ENCODE assay signal across 12 cellular contexts in genomic region chr2:164657129-164657528, GRCh38. TPM values are rescaled to one million over a fixed set of nuclear protein-coding genes. Genes with fewer than 3 reads are reported as not detected.
DNase-seq lines count a peak whose midpoint lies in the region; ATAC-seq and TF ChIP-seq lines count a peak whose summit lies in the region.
"Had no signal": no experiment of that assay in that cellular context is flagged by ENCODE, and none has a peak within 500 bp of the region (broad histone marks: within the 10 kb centered on the region; RNA-seq: fewer than 3 reads in every experiment).

No MANE protein-coding gene starts in this region.

- no peaks in the 10 kb centered on the region for H3K27me3 Mint-ChIP-seq in activated CD8-positive, alpha-beta T cell treated with anti-CD3 and anti-CD28 coated beads, Interleukin-2, amount 10 ng/mL, durations not matched to agents 7 days and 5 days (ENCODE audit: low read depth)
- no peaks in the 10 kb centered on the region for H3K27me3 Mint-ChIP-seq in activated T-cell treated with anti-CD3 and anti-CD28 coated beads, Interleukin-2, amount 50 U/mL, for 72 hours (ENCODE audit: low read depth)
- H3K27me3 Mint-ChIP-seq: activated B cell treated with CpG ODN at 0.5 μM for 24 hours had no signal

- H3K4me3 Mint-ChIP-seq in activated CD8-positive, alpha-beta T cell treated with anti-CD3 and anti-CD28 coated beads, Interleukin-2, amount 10 ng/mL, durations not matched to agents 7 days and 5 days = no peak overlapping the region
- H3K4me3 Mint-ChIP-seq in activated T-cell treated with anti-CD3 and anti-CD28 coated beads, Interleukin-2, amount 50 U/mL, for 72 hours = no peak overlapping the region
- H3K4me3 Mint-ChIP-seq: activated B cell treated with CpG ODN at 0.5 μM for 24 hours had no signal

- no peak overlapping the region for H3K27ac Mint-ChIP-seq in activated CD8-positive, alpha-beta T cell treated with anti-CD3 and anti-CD28 coated beads, Interleukin-2, amount 10 ng/mL, durations not matched to agents 7 days and 5 days
- no peak overlapping the region for H3K27ac Mint-ChIP-seq in activated T-cell treated with anti-CD3 and anti-CD28 coated beads, Interleukin-2, amount 50 U/mL, for 72 hours
- H3K27ac Mint-ChIP-seq: activated B cell treated with CpG ODN at 0.5 μM for 24 hours had no signal

- DNase-seq in GM03348 (ENCODE audit: low spot score) = peak; percentile 74
- DNase-seq in RWPE1 (ENCODE audit: low spot score) = peak; percentile 34
- DNase-seq in fibroblast of gingiva (ENCODE audit: low read depth) = peak; percentile 14
- peak; percentile 27 for DNase-seq in retinal pigment epithelial cell (ENCODE audit: low read depth)
- DNase-seq in activated CD8-positive, alpha-beta T cell treated with anti-CD3 and anti-CD28 coated beads, Interleukin-2, amount 10 ng/mL, durations not matched to agents 7 days and 5 days = no peak
- DNase-seq in NCI-H2029 (lab: John Stamatoyannopoulos, UW) = no peak
- no peak for DNase-seq in activated T-cell treated with anti-CD3 and anti-CD28 coated beads, Interleukin-2, amount 50 U/mL, for 72 hours
- DNase-seq in NCI-H748 treated with DMSO at 0.1 percent for 48 hours (lab: John Stamatoyannopoulos, UW) = no peak
- DNase-seq: activated B cell treated with CpG ODN at 0.5 μM for 24 hours; activated CD8-positive, alpha-beta memory T cell treated with anti-CD3 and anti-CD28 coated beads, Interleukin-2, amount 50 U/mL, for 48 hours; heart right ventricle; NCI-H2029 treated with DMSO at 0.1 percent for 48 hours had no signal

- POLR2A ChIA-PET in RWPE1 (lab: Yijun Ruan, JAX; ENCODE audit: low non-redundant PET) = no interaction called here
- POLR2A ChIA-PET in activated CD8-positive, alpha-beta T cell treated with anti-CD3 and anti-CD28 coated beads, Interleukin-2, amount 10 ng/mL, durations not matched to agents 7 days and 5 days (lab: Charles Lee) = no interaction called here

- no peaks in the 10 kb centered on the region for H3K9me3 Mint-ChIP-seq in activated CD8-positive, alpha-beta T cell treated with anti-CD3 and anti-CD28 coated beads, Interleukin-2, amount 10 ng/mL, durations not matched to agents 7 days and 5 days (ENCODE audit: insufficient read depth)
- peaks cover 4 to 7% of the 10 kb centered on the region in 2 donors for H3K9me3 Mint-ChIP-seq in activated T-cell treated with anti-CD3 and anti-CD28 coated beads, Interleukin-2, amount 50 U/mL, for 72 hours

- ATAC-seq in activated CD8-positive, alpha-beta T cell treated with anti-CD3 and anti-CD28 coated beads, Interleukin-2, amount 10 ng/mL, durations not matched to agents 7 days and 5 days = no peak
- ATAC-seq in activated T-cell treated with anti-CD3 and anti-CD28 coated beads, Interleukin-2, amount 50 U/mL, for 72 hours (replicated peaks in 1 of 2) = no peak
- ATAC-seq: heart right ventricle had no signal

- no peak overlapping the region for H3K27ac ChIP-seq in RWPE1
- H3K27ac ChIP-seq: heart right ventricle had no signal

- CTCF ChIA-PET in RWPE1 (lab: Yijun Ruan, JAX) = interaction anchor here (0.6 kb wide), 1 partner anchor 106 kb away, joined by 3 read pairs; no protein-coding TSS in a partner anchor
- CTCF ChIA-PET in activated CD8-positive, alpha-beta T cell treated with anti-CD3 and anti-CD28 coated beads, Interleukin-2, amount 10 ng/mL, durations not matched to agents 7 days and 5 days (lab: Charles Lee) = no interaction called here

- TF ChIP-seq CTCF in RWPE1 (conservative IDR thresholded peaks at IDR 0.05; ENCODE audit: low read depth) = no peak
- TF ChIP-seq CTCF in retinal pigment epithelial cell (conservative IDR thresholded peaks at IDR 0.05; ENCODE audit: low read depth, low read length) = no peak

- H3K4me3 ChIP-seq in retinal pigment epithelial cell (ENCODE audit: low read length) = no peak overlapping the region
- H3K4me3 ChIP-seq: heart right ventricle had no signal

- H3K4me1 Mint-ChIP-seq in activated CD8-positive, alpha-beta T cell treated with anti-CD3 and anti-CD28 coated beads, Interleukin-2, amount 10 ng/mL, durations not matched to agents 7 days and 5 days (ENCODE audit: low read depth) = no peaks in the 10 kb centered on the region
- H3K4me1 Mint-ChIP-seq in activated T-cell treated with anti-CD3 and anti-CD28 coated beads, Interleukin-2, amount 50 U/mL, for 72 hours (ENCODE audit: low read depth) = no peaks in the 10 kb centered on the region
- H3K4me1 Mint-ChIP-seq: activated B cell treated with CpG ODN at 0.5 μM for 24 hours had no signal

- H3K36me3 Mint-ChIP-seq in activated CD8-positive, alpha-beta T cell treated with anti-CD3 and anti-CD28 coated beads, Interleukin-2, amount 10 ng/mL, durations not matched to agents 7 days and 5 days (ENCODE audit: low read depth) = no peaks in the 10 kb centered on the region
- peaks cover 0 to 2% of the 10 kb centered on the region in 2 donors for H3K36me3 Mint-ChIP-seq in activated T-cell treated with anti-CD3 and anti-CD28 coated beads, Interleukin-2, amount 50 U/mL, for 72 hours (ENCODE audit: insufficient read depth in 2 of 2)

RNA-seq across cellular contexts. Expression of gene GRB14, which starts 35.8 kb away (rescaled TPM):
- not detected for total RNA-seq in activated CD8-positive, alpha-beta T cell treated with anti-CD3 and anti-CD28 coated beads, Interleukin-2, amount 10 ng/mL, durations not matched to agents 7 days and 5 days
- not detected for total RNA-seq in activated T-cell treated with anti-CD3 and anti-CD28 coated beads, Interleukin-2, amount 50 U/mL, for 72 hours
- total RNA-seq: activated B cell treated with CpG ODN at 0.5 μM for 24 hours had no signal

Comparison
In these comparisons a context has a peak if more than half of its experiments do, and no peak if none do; other contexts are left out.
1. DNase-seq: peak in GM03348 (single experiment), RWPE1 (single experiment), fibroblast of gingiva (single experiment) and retinal pigment epithelial cell (single experiment); none in activated CD8-positive, alpha-beta T cell treated with anti-CD3 and anti-CD28 coated beads, Interleukin-2, amount 10 ng/mL, durations not matched to agents 7 days and 5 days (single experiment), NCI-H2029 (single experiment), activated T-cell treated with anti-CD3 and anti-CD28 coated beads, Interleukin-2, amount 50 U/mL, for 72 hours (0 of 2) and NCI-H748 treated with DMSO at 0.1 percent for 48 hours (single experiment).